ENCODE assay signal across 28 cellular contexts in genomic region chr13:112445411-112446271, GRCh38.
A peak's percentile ranks its signal among the peaks of the same experiment; 100 is the strongest.
DNase-seq lines count a peak whose midpoint lies in the region; ATAC-seq and TF ChIP-seq lines count a peak whose summit lies in the region.
"Had no signal": no experiment of that assay in that cellular context is flagged by ENCODE, and none has a peak within 500 bp of the region (broad histone marks: within the 10 kb centered on the region; RNA-seq: fewer than 3 reads in every experiment).

No MANE protein-coding gene starts in this region.

- no peaks in the 10 kb centered on the region for H3K9me3 ChIP-seq in stomach
- no peaks in the 10 kb centered on the region for H3K9me3 ChIP-seq in CD4-positive, alpha-beta memory T cell (ENCODE audit: control insufficient read depth in 1 of 2, low read length in 2 of 2)
- H3K9me3 ChIP-seq: BE2C, lower lobe of right lung, prostate gland had no signal

- no peaks in the 10 kb centered on the region for H3K9me3 Mint-ChIP-seq in activated CD4-positive, alpha-beta memory T cell treated with anti-CD3 and anti-CD28 coated beads, Interleukin-2, amount 10 ng/mL, durations not matched to agents 7 days and 5 days
- H3K9me3 Mint-ChIP-seq in CD4-positive, alpha-beta memory T cell, result no peaks in the 10 kb centered on the region
- no peaks in the 10 kb centered on the region for H3K9me3 Mint-ChIP-seq in progenitor cell of endocrine pancreas (ENCODE audit: low read depth)
- H3K9me3 Mint-ChIP-seq: activated B cell treated with CpG ODN at 0.5 μM for 24 hours; activated naive CD8-positive, alpha-beta T cell treated with anti-CD3 and anti-CD28 coated beads, Interleukin-2, amount 50 U/mL, for 24 hours; CD8-positive, alpha-beta memory T cell had no signal

- H3K4me3 ChIP-seq in stomach, result no peak overlapping the region
- no peak overlapping the region for H3K4me3 ChIP-seq in CD4-positive, alpha-beta memory T cell (ENCODE audit: low read length in 2 of 2)
- H3K4me3 ChIP-seq: cardiac muscle cell, lower lobe of right lung, prostate gland had no signal

- WGBS in stomach, 5 donors, result 43 to 64% (median 55%) methylated on average over 25 to 31 of the region's 31 CpGs

- intact Hi-C loops in cardiac septum (cut with DNase I) (loop anchor here (2.0 to 10.0 kb wide), 2 partner anchors 159 to 973 kb away; no protein-coding TSS in a partner anchor), left ventricle myocardium superior (cut with micrococcal nuclease) (loop anchor here (10.0 kb wide), 1 partner anchor 971 kb away; no protein-coding TSS in a partner anchor), stomach (cut with DNase I; ENCODE audit: low total_unique reads) (no loop called here)
- intact Hi-C loops in CD4-positive, alpha-beta memory T cell (cut with micrococcal nuclease), result no loop called here

- H3K27ac ChIP-seq in stomach, result no peak overlapping the region
- H3K27ac ChIP-seq in CD4-positive, alpha-beta memory T cell (ENCODE audit: low read depth, low read length), result no peak overlapping the region
- H3K27ac ChIP-seq: cardiac muscle cell, lower lobe of right lung, prostate gland had no signal

- no peaks in the 10 kb centered on the region for H3K36me3 Mint-ChIP-seq in activated CD4-positive, alpha-beta memory T cell treated with anti-CD3 and anti-CD28 coated beads, Interleukin-2, amount 10 ng/mL, durations not matched to agents 7 days and 5 days (ENCODE audit: low read depth)
- H3K36me3 Mint-ChIP-seq in CD4-positive, alpha-beta memory T cell, result no peaks in the 10 kb centered on the region
- no peaks in the 10 kb centered on the region for H3K36me3 Mint-ChIP-seq in progenitor cell of endocrine pancreas (ENCODE audit: insufficient read depth)
- H3K36me3 Mint-ChIP-seq: CD8-positive, alpha-beta memory T cell had no signal

- H3K4me1 ChIP-seq in stomach, result peaks cover 0 to 17% (median 8%) of the 10 kb centered on the region in 4 donors
- H3K4me1 ChIP-seq in CD4-positive, alpha-beta memory T cell (ENCODE audit: insufficient read depth, low read length), result no peaks in the 10 kb centered on the region
- H3K4me1 ChIP-seq: BE2C, prostate gland had no signal

- CTCF ChIA-PET in activated CD4-positive, alpha-beta memory T cell treated with anti-CD3 and anti-CD28 coated beads, Interleukin-2, amount 10 ng/mL, durations not matched to agents 7 days and 5 days (lab: Charles Lee), result no interaction called here
- CTCF ChIA-PET in CD4-positive, alpha-beta memory T cell (lab: Charles Lee; ENCODE audit: partially characterized antibody), result no interaction called here

- no peak for TF ChIP-seq POLR2A in stomach (IDR thresholded peaks at IDR 0.05)

- no peaks in the 10 kb centered on the region for H3K4me1 Mint-ChIP-seq in activated CD4-positive, alpha-beta memory T cell treated with anti-CD3 and anti-CD28 coated beads, Interleukin-2, amount 10 ng/mL, durations not matched to agents 7 days and 5 days
- H3K4me1 Mint-ChIP-seq in CD4-positive, alpha-beta memory T cell, result peaks cover 0 to 8% (median under 1%) of the 10 kb centered on the region in 4 donors
- peaks cover 4% of the 10 kb centered on the region for H3K4me1 Mint-ChIP-seq in progenitor cell of endocrine pancreas (ENCODE audit: low read depth)
- H3K4me1 Mint-ChIP-seq: activated B cell treated with CpG ODN at 0.5 μM for 24 hours; activated naive CD8-positive, alpha-beta T cell treated with anti-CD3 and anti-CD28 coated beads, Interleukin-2, amount 50 U/mL, for 24 hours had no signal

- ATAC-seq in left ventricle myocardium superior (no peak), left lobe of liver (no peak), GM18520 (IDR thresholded peaks at IDR 0.05; ENCODE audit: unreplicated experiment) (no peak)
- ATAC-seq: activated naive CD8-positive, alpha-beta T cell treated with anti-CD3 and anti-CD28 coated beads, Interleukin-2, amount 50 U/mL, for 24 hours; lower lobe of right lung; sciatic nerve had no signal

- DNase-seq in cardiac septum (ENCODE audit: low spot score), result peak; percentile 47
- no peak for DNase-seq in left ventricle myocardium superior
- DNase-seq in activated CD4-positive, alpha-beta memory T cell treated with anti-CD3 and anti-CD28 coated beads, Interleukin-2, amount 10 ng/mL, durations not matched to agents 7 days and 5 days, result peak; percentile 9
- peak; percentile 35 for DNase-seq in left lobe of liver (ENCODE audit: low spot score)
- DNase-seq in stomach, result peak; percentile 22
- DNase-seq in CD4-positive, alpha-beta memory T cell, result no peak
- no peak for DNase-seq in progenitor cell of endocrine pancreas (ENCODE audit: low spot score, unreplicated experiment)
- DNase-seq: ACHN; activated B cell treated with CpG ODN at 0.5 μM for 24 hours; activated gamma-delta T cell treated with Interleukin-2 at 50 U/mL for 16 hours; activated naive CD8-positive, alpha-beta T cell treated with anti-CD3 and anti-CD28 coated beads, Interleukin-2, amount 50 U/mL, for 24 hours; activated T-cell treated with anti-CD3 and anti-CD28 coated beads for 4 hours; BE2C; CD8-positive, alpha-beta memory T cell; HCEC 1CT; KG1; kidney glomerular epithelial cell; lower lobe of right lung; NCI-H1105 treated with DMSO at 0.1 percent for 48 hours; NCI-H187 treated with DMSO at 0.1 percent for 48 hours; NCI-H2171; SIG-M5; stimulated activated CD4-positive, alpha-beta T cell treated with anti-CD3 and anti-CD28 coated beads, Interleukin-4, amount 100 ng/mL, for 24 hours; trophoblast cell had no signal

- POLR2A ChIA-PET in activated CD4-positive, alpha-beta memory T cell treated with anti-CD3 and anti-CD28 coated beads, Interleukin-2, amount 10 ng/mL, durations not matched to agents 7 days and 5 days (lab: Charles Lee), result no interaction called here
- POLR2A ChIA-PET in CD4-positive, alpha-beta memory T cell (lab: Charles Lee; ENCODE audit: partially characterized antibody), result no interaction called here

- H3K27ac Mint-ChIP-seq in activated CD4-positive, alpha-beta memory T cell treated with anti-CD3 and anti-CD28 coated beads, Interleukin-2, amount 10 ng/mL, durations not matched to agents 7 days and 5 days, result no peak overlapping the region
- H3K27ac Mint-ChIP-seq in CD4-positive, alpha-beta memory T cell, result no peak overlapping the region
- no peak overlapping the region for H3K27ac Mint-ChIP-seq in progenitor cell of endocrine pancreas
- H3K27ac Mint-ChIP-seq: activated B cell treated with CpG ODN at 0.5 μM for 24 hours; activated naive CD8-positive, alpha-beta T cell treated with anti-CD3 and anti-CD28 coated beads, Interleukin-2, amount 50 U/mL, for 24 hours; CD8-positive, alpha-beta memory T cell had no signal

- TF ChIP-seq CTCF in stomach (IDR thresholded peaks at IDR 0.05), result no peak
- TF ChIP-seq CTCF in progenitor cell of endocrine pancreas (IDR thresholded peaks at IDR 0.05; ENCODE audit: unreplicated experiment), result no peak

- no peak for TF ChIP-seq EP300 in stomach (IDR thresholded peaks at IDR 0.05)

- H3K27me3 ChIP-seq in stomach, result peaks cover 5 to 70% (median 38%) of the 10 kb centered on the region in 3 donors
- no peaks in the 10 kb centered on the region for H3K27me3 ChIP-seq in CD4-positive, alpha-beta memory T cell (ENCODE audit: insufficient read depth, low read length)

- H3K4me3 Mint-ChIP-seq in activated CD4-positive, alpha-beta memory T cell treated with anti-CD3 and anti-CD28 coated beads, Interleukin-2, amount 10 ng/mL, durations not matched to agents 7 days and 5 days, result no peak overlapping the region
- no peak overlapping the region for H3K4me3 Mint-ChIP-seq in CD4-positive, alpha-beta memory T cell
- H3K4me3 Mint-ChIP-seq in progenitor cell of endocrine pancreas (ENCODE audit: low read depth), result no peak overlapping the region
- H3K4me3 Mint-ChIP-seq: activated B cell treated with CpG ODN at 0.5 μM for 24 hours; activated naive CD8-positive, alpha-beta T cell treated with anti-CD3 and anti-CD28 coated beads, Interleukin-2, amount 50 U/mL, for 24 hours; CD8-positive, alpha-beta memory T cell had no signal

- no peaks in the 10 kb centered on the region for H3K36me3 ChIP-seq in stomach
- no peaks in the 10 kb centered on the region for H3K36me3 ChIP-seq in CD4-positive, alpha-beta memory T cell (ENCODE audit: insufficient read depth, low read length)
- H3K36me3 ChIP-seq: BE2C, cardiac muscle cell, lower lobe of right lung, prostate gland had no signal

- peaks cover 1% of the 10 kb centered on the region for H3K27me3 Mint-ChIP-seq in activated CD4-positive, alpha-beta memory T cell treated with anti-CD3 and anti-CD28 coated beads, Interleukin-2, amount 10 ng/mL, durations not matched to agents 7 days and 5 days
- H3K27me3 Mint-ChIP-seq in CD4-positive, alpha-beta memory T cell, result peaks cover 6 to 10% of the 10 kb centered on the region in 2 donors
- peaks cover 44% of the 10 kb centered on the region for H3K27me3 Mint-ChIP-seq in progenitor cell of endocrine pancreas

Comparison
In these comparisons a context has a peak if more than half of its experiments do, and no peak if none do; other contexts are left out.
1. DNase-seq: peak in cardiac septum (single experiment), activated CD4-positive, alpha-beta memory T cell treated with anti-CD3 and anti-CD28 coated beads, Interleukin-2, amount 10 ng/mL, durations not matched to agents 7 days and 5 days (single experiment), left lobe of liver (single experiment) and stomach (single experiment); none in left ventricle myocardium superior (single experiment), CD4-positive, alpha-beta memory T cell (0 of 5) and progenitor cell of endocrine pancreas (single experiment).
2. intact Hi-C loops: an anchor here in cardiac septum (2.0 to 10.0 kb wide) and left ventricle myocardium superior (10.0 kb wide); none called in stomach and CD4-positive, alpha-beta memory T cell.